In genomic region chr2:224039770-224040088, GRCh38 we compare ENCODE assay signal across 8 cellular contexts. TPM values are rescaled to one million over a fixed set of nuclear protein-coding genes. Genes with fewer than 3 reads are reported as not detected.
A peak's percentile ranks its signal among the peaks of the same experiment; 100 is the strongest.
DNase-seq lines count a peak whose midpoint lies in the region; ATAC-seq and TF ChIP-seq lines count a peak whose summit lies in the region.

No MANE protein-coding gene starts in this region.

- peaks cover 56% of the 10 kb centered on the region for H3K27me3 Mint-ChIP-seq in T-helper 1 cell treated with Interleukin-12 subunit alpha and Interleukin-12 subunit beta and Interleukin-4 antibody, amounts not matched to agents 30 μg/mL and 1 μg/mL, for 36 hours (ENCODE audit: low read depth)

- no peak for TF ChIP-seq CTCF in breast epithelium (IDR thresholded peaks at IDR 0.05)

- H2BK12ac ChIP-seq in mesenchymal stem cell (ENCODE audit: low read length in 2 of 2) = no peak overlapping the region

- no peak overlapping the region for H2AK5ac ChIP-seq in mesenchymal stem cell (ENCODE audit: low read length, severe bottlenecking)

- no peak overlapping the region for H3K23ac ChIP-seq in mesenchymal stem cell (ENCODE audit: low read length in 2 of 2)

- H3K9ac ChIP-seq in mesenchymal stem cell (ENCODE audit: low read length) = peak overlapping the region; percentile 60

- H3K27me3 ChIP-seq in breast epithelium (no peaks in the 10 kb centered on the region), mesenchymal stem cell (ENCODE audit: control insufficient read depth in 1 of 2, insufficient read depth in 1 of 2, low read length in 2 of 2) (no peaks in the 10 kb centered on the region)

- no peak for TF ChIP-seq POLR2A in breast epithelium (IDR thresholded peaks at IDR 0.05)

- H3K27ac ChIP-seq in breast epithelium = peak overlapping the region in 1 of 2 donors; percentile 67
- no peak overlapping the region for H3K27ac ChIP-seq in mesenchymal stem cell (ENCODE audit: low read length, poor library complexity, severe bottlenecking)

- H2AFZ ChIP-seq in mesenchymal stem cell (ENCODE audit: low read depth, low read length) = no peak overlapping the region

- intact Hi-C loops in breast epithelium (cut with DNase I; ENCODE audit: low total_unique reads) = no loop called here

- no peak overlapping the region for H4K91ac ChIP-seq in mesenchymal stem cell (ENCODE audit: low read length)

- peak overlapping the region; percentile 66 for H2BK120ac ChIP-seq in mesenchymal stem cell (ENCODE audit: low read depth, low read length)

- H3K4ac ChIP-seq in mesenchymal stem cell (ENCODE audit: low read depth in 1 of 2, low read length in 2 of 2) = no peak overlapping the region

- H3K18ac ChIP-seq in mesenchymal stem cell (ENCODE audit: low read depth in 1 of 2, low read length in 2 of 2) = peak overlapping the region in 1 of 2 experiments; percentile 40

- WGBS in mesenchymal stem cell = 3% methylated on average over 14 of the region's 14 CpGs

- H3K4me1 Mint-ChIP-seq in T-helper 1 cell treated with Interleukin-12 subunit alpha and Interleukin-12 subunit beta and Interleukin-4 antibody, amounts not matched to agents 30 μg/mL and 1 μg/mL, for 36 hours (ENCODE audit: low read depth) = peaks cover 22% of the 10 kb centered on the region

- peak; percentile 5 for ATAC-seq in HG03457 (IDR thresholded peaks at IDR 0.05; ENCODE audit: unreplicated experiment)
- no peak for ATAC-seq in HG03039 (IDR thresholded peaks at IDR 0.05; ENCODE audit: unreplicated experiment)

- no peaks in the 10 kb centered on the region for H3K9me3 ChIP-seq in breast epithelium
- H3K9me3 ChIP-seq in mesenchymal stem cell (ENCODE audit: control insufficient read depth, low read length) = no peaks in the 10 kb centered on the region

- H3K79me1 ChIP-seq in mesenchymal stem cell (replicated peaks; ENCODE audit: low read length, poor library complexity, severe bottlenecking) = peaks cover 7% of the 10 kb centered on the region

- peaks cover 0 to 5% of the 10 kb centered on the region in 2 donors for H3K4me1 ChIP-seq in breast epithelium
- peaks cover 12% of the 10 kb centered on the region for H3K4me1 ChIP-seq in mesenchymal stem cell (ENCODE audit: control insufficient read depth, insufficient read depth, low read depth, low read length)

- H3K36me3 ChIP-seq in breast epithelium (no peaks in the 10 kb centered on the region), mesenchymal stem cell (ENCODE audit: control insufficient read depth in 1 of 2, insufficient read depth in 2 of 2, low read depth in 1 of 2, low read length in 2 of 2) (peaks cover 0 to 12% of the 10 kb centered on the region in 2 experiments)

- peak overlapping the region; percentile 95 for H3K4me2 ChIP-seq in mesenchymal stem cell (ENCODE audit: low read length, poor library complexity, severe bottlenecking)

- H3K9me3 Mint-ChIP-seq in T-helper 1 cell treated with Interleukin-12 subunit alpha and Interleukin-12 subunit beta and Interleukin-4 antibody, amounts not matched to agents 30 μg/mL and 1 μg/mL, for 36 hours = no peaks in the 10 kb centered on the region

- peaks cover 7% of the 10 kb centered on the region for H3K36me3 Mint-ChIP-seq in T-helper 1 cell treated with Interleukin-12 subunit alpha and Interleukin-12 subunit beta and Interleukin-4 antibody, amounts not matched to agents 30 μg/mL and 1 μg/mL, for 36 hours (ENCODE audit: low read depth)

- H3K4me3 ChIP-seq in breast epithelium = peak overlapping the region; percentile 50 to 88 (median 64)
- H3K4me3 ChIP-seq in mesenchymal stem cell (ENCODE audit: insufficient read depth in 1 of 2, low read depth in 1 of 2, low read length in 2 of 2) = peak overlapping the region; percentile 78 to 86

- peak overlapping the region; percentile 54 for H3K4me3 Mint-ChIP-seq in T-helper 1 cell treated with Interleukin-12 subunit alpha and Interleukin-12 subunit beta and Interleukin-4 antibody, amounts not matched to agents 30 μg/mL and 1 μg/mL, for 36 hours

- DNase-seq in T-helper 1 cell = no peak
- DNase-seq in breast epithelium (ENCODE audit: low spot score in 2 of 2) = no peak
- DNase-seq in mesenchymal stem cell = no peak
- no peak for DNase-seq in iPS-NIHi11 (ENCODE audit: low spot score)
- no peak for DNase-seq in NCI-H446 (lab: John Stamatoyannopoulos, UW)

- H4K8ac ChIP-seq in mesenchymal stem cell (ENCODE audit: low read length) = peak overlapping the region; percentile 46

- H3K27ac Mint-ChIP-seq in T-helper 1 cell treated with Interleukin-12 subunit alpha and Interleukin-12 subunit beta and Interleukin-4 antibody, amounts not matched to agents 30 μg/mL and 1 μg/mL, for 36 hours = no peak overlapping the region

- no peak overlapping the region for H3K14ac ChIP-seq in mesenchymal stem cell (ENCODE audit: low read length in 2 of 2)

- H2BK15ac ChIP-seq in mesenchymal stem cell (ENCODE audit: low read depth, poor library complexity, severe bottlenecking) = no peak overlapping the region

- H2BK5ac ChIP-seq in mesenchymal stem cell (ENCODE audit: low read depth, low read length, poor library complexity, severe bottlenecking) = no peak overlapping the region

RNA-seq across cellular contexts. Expression of gene SERPINE2, which starts 0.6 kb away (rescaled TPM):
- total RNA-seq in breast epithelium = 10 to 100 TPM in 2 of 3 donors, 1 to 10 TPM in 1; 1.8 to 44.6 (median 11.9) TPM
- 579 TPM for polyA plus RNA-seq in mesenchymal stem cell (2013, experiment 1 of 2)
- 591 TPM for polyA plus RNA-seq in mesenchymal stem cell (2013, experiment 2 of 2)
